In genomic region chr18:22682720-22683119, GRCh38 we compare ENCODE assay signal across 18 cellular contexts.
DNase-seq lines count a peak whose midpoint lies in the region; TF ChIP-seq lines count a peak whose summit lies in the region.
"Had no signal": no experiment of that assay in that cellular context is flagged by ENCODE, and none has a peak within 500 bp of the region (broad histone marks: within the 10 kb centered on the region; RNA-seq: fewer than 3 reads in every experiment).

No MANE protein-coding gene starts in this region.

- H3K9ac ChIP-seq in fibroblast of lung (ENCODE audit: insufficient read depth, low read length) = no peak overlapping the region
- H3K9ac ChIP-seq: parathyroid adenoma had no signal

- H3K27me3 ChIP-seq in fibroblast of lung (ENCODE audit: control insufficient read depth, insufficient read depth, low read length) = no peaks in the 10 kb centered on the region
- H3K27me3 ChIP-seq: BE2C had no signal

- peaks cover 51% of the 10 kb centered on the region for H3K4me1 Mint-ChIP-seq in nephron
- H3K4me1 Mint-ChIP-seq: T-helper 17 cell had no signal

- no peaks in the 10 kb centered on the region for H3K79me2 ChIP-seq in fibroblast of lung (ENCODE audit: control insufficient read depth, insufficient read depth, low read length)
- H3K79me2 ChIP-seq: parathyroid adenoma had no signal

- TF ChIP-seq CTCF in 22Rv1 (IDR thresholded peaks at IDR 0.05) (no peak), VCaP (conservative IDR thresholded peaks at IDR 0.05) (no peak), fibroblast of lung (conservative IDR thresholded peaks at IDR 0.05 in 1 of 2, IDR thresholded peaks at IDR 0.05 in 1 of 2; ENCODE audit: low read depth in 1 of 2, low read length in 2 of 2) (no peak), nephron (IDR thresholded peaks at IDR 0.05; ENCODE audit: unreplicated experiment in 3 of 3) (no peak)

- H3K9me3 Mint-ChIP-seq in nephron = no peaks in the 10 kb centered on the region
- H3K9me3 Mint-ChIP-seq: activated T-cell treated with anti-CD3 and anti-CD28 coated beads, Interleukin-2, amount 50 U/mL, for 4 hours had no signal

- H3K9me3 ChIP-seq in fibroblast of lung (ENCODE audit: control insufficient read depth, insufficient read depth, low read depth, low read length) = no peaks in the 10 kb centered on the region
- H3K9me3 ChIP-seq: BE2C had no signal

- H3K4me2 ChIP-seq in fibroblast of lung (ENCODE audit: extremely low read depth, insufficient read depth, low read length) = peak overlapping the region; percentile 30

- peak overlapping the region in 2 of 3 experiments; percentile 3 to 18 for H3K4me3 Mint-ChIP-seq in nephron
- H3K4me3 Mint-ChIP-seq: activated T-cell treated with anti-CD3 and anti-CD28 coated beads, Interleukin-2, amount 50 U/mL, for 4 hours; nephron progenitor cell; T-helper 17 cell had no signal

- no peaks in the 10 kb centered on the region for H4K20me1 ChIP-seq in fibroblast of lung (ENCODE audit: control insufficient read depth, extremely low read depth, insufficient read depth, low read length)

- no peak overlapping the region for H2AFZ ChIP-seq in fibroblast of lung (ENCODE audit: low read length)
- H2AFZ ChIP-seq: parathyroid adenoma had no signal

- no peaks in the 10 kb centered on the region for H3K36me3 Mint-ChIP-seq in nephron (ENCODE audit: low read depth)

- no peak overlapping the region for H3K4me3 ChIP-seq in fibroblast of lung (replicated peaks in 1 of 4; ENCODE audit: control extremely low read depth in 1 of 4, insufficient read depth in 1 of 4, low read depth in 3 of 4, low read length in 4 of 4)

- no peaks in the 10 kb centered on the region for H3K36me3 ChIP-seq in fibroblast of lung (ENCODE audit: control insufficient read depth, insufficient read depth, low read length)
- H3K36me3 ChIP-seq: BE2C had no signal

- H3K27ac ChIP-seq in 22Rv1 (peak overlapping the region; percentile 59), VCaP (peak overlapping the region; percentile 31; the same call in 1 of the 2 replicates), fibroblast of lung (ENCODE audit: insufficient read depth, low read length) (no peak overlapping the region)
- H3K27ac ChIP-seq: parathyroid adenoma had no signal

- H3K27ac Mint-ChIP-seq in nephron = peak overlapping the region; percentile 91 to 99 (median 99)
- H3K27ac Mint-ChIP-seq: T-helper 17 cell had no signal

- no peaks in the 10 kb centered on the region for H3K27me3 Mint-ChIP-seq in nephron (ENCODE audit: low read depth)

- no peaks in the 10 kb centered on the region for H3K4me1 ChIP-seq in fibroblast of lung (ENCODE audit: control insufficient read depth, extremely low read depth, insufficient read depth, low read length)
- H3K4me1 ChIP-seq: BE2C, parathyroid adenoma had no signal

- DNase-seq in fibroblast of lung (ENCODE audit: low read depth in 2 of 2) (no peak), cerebellum (ENCODE audit: low spot score) (no peak), HuH-7.5 (ENCODE audit: low spot score) (no peak), NCI-H526 (lab: John Stamatoyannopoulos, UW) (no peak)
- DNase-seq in activated CD4-positive, CD25-positive, alpha-beta regulatory T cell treated with anti-CD3 and anti-CD28 coated beads, Interleukin-2, amount 50 U/mL, for 72 hours = no peak
- DNase-seq: activated CD4-positive, alpha-beta T cell treated with anti-CD3 and anti-CD28 coated beads for 48 hours; activated T-cell treated with anti-CD3 and anti-CD28 coated beads, Interleukin-2, amount 50 U/mL, for 4 hours; H7; NCI-H1930; nephron progenitor cell; stimulated activated CD8-positive, alpha-beta memory T cell treated with anti-CD3 and anti-CD28 coated beads, Interleukin-4, amount 100 ng/mL, for 48 hours; T-helper 17 cell; trophoblast cell had no signal
